ENCODE assay signal across 9 cellular contexts in genomic region chr11:47886096-47886495, GRCh38. TPM values are rescaled to one million over a fixed set of nuclear protein-coding genes. Genes with fewer than 3 reads are reported as not detected.
DNase-seq lines count a peak whose midpoint lies in the region; ATAC-seq and TF ChIP-seq lines count a peak whose summit lies in the region.
"Had no signal": no experiment of that assay in that cellular context is flagged by ENCODE, and none has a peak within 500 bp of the region (broad histone marks: within the 10 kb centered on the region; RNA-seq: fewer than 3 reads in every experiment).

No MANE protein-coding gene starts in this region.

- no peaks in the 10 kb centered on the region for H3K36me3 Mint-ChIP-seq in CD8-positive, alpha-beta T cell
- H3K36me3 Mint-ChIP-seq in nephron (ENCODE audit: low read depth) = no peaks in the 10 kb centered on the region

- no peak for TF ChIP-seq CTCF in CD8-positive, alpha-beta T cell (IDR thresholded peaks at IDR 0.05)
- TF ChIP-seq CTCF in PC-3 (conservative IDR thresholded peaks at IDR 0.05; ENCODE audit: low read depth, low read length) = no peak
- TF ChIP-seq CTCF in choroid plexus epithelial cell (conservative IDR thresholded peaks at IDR 0.05; ENCODE audit: low read depth, low read length) = no peak
- no peak for TF ChIP-seq CTCF in nephron (IDR thresholded peaks at IDR 0.05; ENCODE audit: unreplicated experiment in 3 of 3)
- no peak for TF ChIP-seq CTCF in GM20000 (IDR thresholded peaks at IDR 0.05; ENCODE audit: extremely low read depth, missing control alignments)

- ATAC-seq in CD8-positive, alpha-beta T cell = no peak
- ATAC-seq in PC-3 = no peak

- intact Hi-C loops in CD8-positive, alpha-beta T cell (cut with DNase I, micrococcal nuclease) = no loop called here
- intact Hi-C loops in PC-3 (cut with micrococcal nuclease) = no loop called here

- BruUV-seq in PC-3 (replicated peaks; lab: Mats Ljungman, UMichigan) = no TSS peak

- H3K79me2 ChIP-seq in PC-3 (ENCODE audit: low read length) = no peaks in the 10 kb centered on the region

- 0 out of 2 replicates have a peak overlapping the region, but pooled peaks have one; percentile 26 for H2AFZ ChIP-seq in PC-3 (ENCODE audit: low read length)

- no peaks in the 10 kb centered on the region for H3K27me3 ChIP-seq in CD8-positive, alpha-beta T cell (ENCODE audit: insufficient read depth, low read length)
- no peaks in the 10 kb centered on the region for H3K27me3 ChIP-seq in PC-3 (ENCODE audit: low read length)

- no peak overlapping the region for H3K9ac ChIP-seq in PC-3 (ENCODE audit: low read length)

- H3K4me3 Mint-ChIP-seq in CD8-positive, alpha-beta T cell = peak overlapping the region; percentile 49
- H3K4me3 Mint-ChIP-seq in nephron = no peak overlapping the region

- peak overlapping the region; percentile 87 for H3K27ac Mint-ChIP-seq in CD8-positive, alpha-beta T cell
- H3K27ac Mint-ChIP-seq in nephron = peak overlapping the region in 2 of 3 experiments; percentile 83 to 84

- H3K9me3 Mint-ChIP-seq in CD8-positive, alpha-beta T cell = no peaks in the 10 kb centered on the region
- H3K9me3 Mint-ChIP-seq in nephron = peaks cover 3% of the 10 kb centered on the region

- no peaks in the 10 kb centered on the region for H3F3A ChIP-seq in PC-3 (ENCODE audit: low read length, unreplicated experiment)

- no peaks in the 10 kb centered on the region for H4K20me1 ChIP-seq in PC-3 (ENCODE audit: low read length)

- CTCF ChIA-PET in CD8-positive, alpha-beta T cell (lab: Charles Lee) = interaction anchor here (1.6 kb wide), 1 partner anchor 32 kb away, joined by 4 read pairs; no protein-coding TSS in a partner anchor
- CTCF ChIA-PET in PC-3 (lab: Charles Lee) = no interaction called here

- H3K27ac ChIP-seq in CD8-positive, alpha-beta T cell (ENCODE audit: low read depth, low read length) = no peak overlapping the region
- no peak overlapping the region for H3K27ac ChIP-seq in PC-3 (ENCODE audit: low read length)

- no peaks in the 10 kb centered on the region for H3K9me3 ChIP-seq in CD8-positive, alpha-beta T cell (ENCODE audit: low read length)
- H3K9me3 ChIP-seq in PC-3 (ENCODE audit: low read length) = no peaks in the 10 kb centered on the region

- no peak overlapping the region for H3K4me2 ChIP-seq in PC-3 (ENCODE audit: low read length)

- no peaks in the 10 kb centered on the region for H3K9me2 ChIP-seq in PC-3 (replicated peaks; ENCODE audit: low read length)

- DNase-seq in CD8-positive, alpha-beta T cell = no peak
- DNase-seq in PC-3 = no peak
- peak; percentile 87 for DNase-seq in choroid plexus epithelial cell (ENCODE audit: low read depth)
- no peak for DNase-seq in NK-92 treated with Interleukin-12 subunit alpha and Interleukin-12 subunit beta, amount 100 ng/mL, for 24 hours (lab: John Stamatoyannopoulos, UW)
- no peak for DNase-seq in activated gamma-delta T cell treated with Interleukin-2 at 50 U/mL for 16 hours
- DNase-seq in GM20000 (ENCODE audit: low spot score) = no peak
- DNase-seq in NCI-H1694 (lab: John Stamatoyannopoulos, UW) = no peak
- DNase-seq: anterior cingulate cortex had no signal

- peaks cover 42% of the 10 kb centered on the region for H3K4me1 Mint-ChIP-seq in CD8-positive, alpha-beta T cell (ENCODE audit: low read depth)
- no peaks in the 10 kb centered on the region for H3K4me1 Mint-ChIP-seq in nephron

- no peaks in the 10 kb centered on the region for H3K36me3 ChIP-seq in CD8-positive, alpha-beta T cell (ENCODE audit: insufficient read depth, low read length)
- H3K36me3 ChIP-seq in PC-3 (ENCODE audit: low read depth, low read length) = no peaks in the 10 kb centered on the region

- no peak overlapping the region for H3K4me3 ChIP-seq in CD8-positive, alpha-beta T cell (ENCODE audit: low read depth, low read length)
- H3K4me3 ChIP-seq in PC-3 (ENCODE audit: low read length) = no peak overlapping the region
- no peak overlapping the region for H3K4me3 ChIP-seq in choroid plexus epithelial cell (ENCODE audit: low read depth, low read length)

- POLR2A ChIA-PET in CD8-positive, alpha-beta T cell (lab: Charles Lee) = interaction anchor here (1.0 kb wide), 1 partner anchor 35 kb away, joined by 3 read pairs; no protein-coding TSS in a partner anchor
- POLR2A ChIA-PET in PC-3 (lab: Charles Lee; ENCODE audit: unreplicated experiment) = no interaction called here

- H3K4me1 ChIP-seq in CD8-positive, alpha-beta T cell (ENCODE audit: insufficient read depth, low read length) = peaks cover 40% of the 10 kb centered on the region
- H3K4me1 ChIP-seq in PC-3 (ENCODE audit: insufficient read depth, low read length) = no peaks in the 10 kb centered on the region

- H3K27me3 Mint-ChIP-seq in CD8-positive, alpha-beta T cell (ENCODE audit: low read depth) = no peaks in the 10 kb centered on the region
- H3K27me3 Mint-ChIP-seq in nephron (ENCODE audit: low read depth) = no peaks in the 10 kb centered on the region

RNA-seq across cellular contexts. Expression of gene NUP160, which starts 37.9 kb away (rescaled TPM):
- 10 to 100 TPM; 38.6 to 46.6 TPM for total RNA-seq in CD8-positive, alpha-beta T cell
- 23.0 and 25.9 TPM in 2 replicates for total RNA-seq in PC-3 (2014; rRNA removed)
